In the genomic region with DNA sequence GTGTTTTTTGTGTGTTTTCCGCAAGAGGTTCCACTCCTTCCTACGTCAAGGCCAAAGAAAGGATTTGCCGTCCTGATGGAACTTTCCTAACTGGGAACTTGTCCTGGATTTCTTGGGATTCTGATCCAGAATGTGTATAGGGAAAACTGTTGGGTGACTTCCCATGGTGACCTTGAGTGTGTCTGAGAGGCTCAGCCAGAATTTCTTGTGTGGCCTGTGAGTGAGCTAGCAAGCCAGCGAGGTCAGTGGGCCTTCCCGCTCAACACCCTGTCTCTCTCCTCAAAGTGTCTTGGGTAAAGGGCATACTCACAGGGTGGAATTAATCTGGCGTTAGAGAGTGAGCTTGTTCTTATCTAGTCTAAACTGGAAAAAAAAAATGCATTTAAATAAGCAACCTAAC, we compare ENCODE assay signal across 2 cellular contexts.
TF ChIP-seq lines count a peak whose summit lies in the region.

No MANE protein-coding gene starts in this region.

TF ChIP-seq in H1, 55 proteins besides CTCF, POLR2A, EP300 and RAD21:
- TF ChIP-seq TAF1 (IDR thresholded peaks at IDR 0.05; ENCODE audit: low read depth, low read length): no peak
- TF ChIP-seq E2F6 (IDR thresholded peaks at IDR 0.05): no peak
- TF ChIP-seq SP1 (IDR thresholded peaks at IDR 0.05; ENCODE audit: low read depth, low read length): no peak
- TF ChIP-seq EZH2 (IDR thresholded peaks at IDR 0.05; ENCODE audit: low read depth, low read length, severe bottlenecking): no peak
- no peak for TF ChIP-seq FOSL1 (IDR thresholded peaks at IDR 0.05; ENCODE audit: insufficient read depth, low read depth, low read length)
- no peak for TF ChIP-seq TEAD4 (IDR thresholded peaks at IDR 0.05; ENCODE audit: low read depth, low read length)
- TF ChIP-seq EGR1 (IDR thresholded peaks at IDR 0.05; ENCODE audit: borderline replicate concordance, low read depth, low read length): no peak
- TF ChIP-seq TBP (IDR thresholded peaks at IDR 0.05; ENCODE audit: low read depth, low read length): no peak
- no peak for TF ChIP-seq CHD1 (IDR thresholded peaks at IDR 0.05; ENCODE audit: low read depth, low read length)
- TF ChIP-seq TAF7 (optimal IDR thresholded peaks at IDR 0.05; ENCODE audit: borderline replicate concordance, low read depth, low read length): no peak
- TF ChIP-seq KDM1A (IDR thresholded peaks at IDR 0.05; ENCODE audit: borderline replicate concordance, low read length): no peak
- no peak for TF ChIP-seq SUZ12 (IDR thresholded peaks at IDR 0.05; ENCODE audit: low read length)
- TF ChIP-seq NRF1 (IDR thresholded peaks at IDR 0.05; ENCODE audit: low read depth, low read length): no peak
- TF ChIP-seq MAFK (IDR thresholded peaks at IDR 0.05; ENCODE audit: low read depth, low read length): no peak
- no peak for TF ChIP-seq ASH2L (IDR thresholded peaks at IDR 0.05; ENCODE audit: low read length)

TF ChIP-seq in liver, 16 proteins besides CTCF, POLR2A, EP300 and RAD21:
- TF ChIP-seq NR2F2 (IDR thresholded peaks at IDR 0.05) (peak; percentile 22), EGR1 (IDR thresholded peaks at IDR 0.05; ENCODE audit: low read depth in 2 of 2) (no peak), SP1 (IDR thresholded peaks at IDR 0.05) (no peak), GABPA (IDR thresholded peaks at IDR 0.05 in 1 of 2, conservative IDR thresholded peaks at IDR 0.05 in 1 of 2) (no peak), FOXA1 (IDR thresholded peaks at IDR 0.05) (no peak), REST (IDR thresholded peaks at IDR 0.05) (peak; percentile 83)
TF ChIP-seq in liver: peak in this region for 2.
